Comparison of ENCODE assay signal across 2 cellular contexts in the genomic region with DNA sequence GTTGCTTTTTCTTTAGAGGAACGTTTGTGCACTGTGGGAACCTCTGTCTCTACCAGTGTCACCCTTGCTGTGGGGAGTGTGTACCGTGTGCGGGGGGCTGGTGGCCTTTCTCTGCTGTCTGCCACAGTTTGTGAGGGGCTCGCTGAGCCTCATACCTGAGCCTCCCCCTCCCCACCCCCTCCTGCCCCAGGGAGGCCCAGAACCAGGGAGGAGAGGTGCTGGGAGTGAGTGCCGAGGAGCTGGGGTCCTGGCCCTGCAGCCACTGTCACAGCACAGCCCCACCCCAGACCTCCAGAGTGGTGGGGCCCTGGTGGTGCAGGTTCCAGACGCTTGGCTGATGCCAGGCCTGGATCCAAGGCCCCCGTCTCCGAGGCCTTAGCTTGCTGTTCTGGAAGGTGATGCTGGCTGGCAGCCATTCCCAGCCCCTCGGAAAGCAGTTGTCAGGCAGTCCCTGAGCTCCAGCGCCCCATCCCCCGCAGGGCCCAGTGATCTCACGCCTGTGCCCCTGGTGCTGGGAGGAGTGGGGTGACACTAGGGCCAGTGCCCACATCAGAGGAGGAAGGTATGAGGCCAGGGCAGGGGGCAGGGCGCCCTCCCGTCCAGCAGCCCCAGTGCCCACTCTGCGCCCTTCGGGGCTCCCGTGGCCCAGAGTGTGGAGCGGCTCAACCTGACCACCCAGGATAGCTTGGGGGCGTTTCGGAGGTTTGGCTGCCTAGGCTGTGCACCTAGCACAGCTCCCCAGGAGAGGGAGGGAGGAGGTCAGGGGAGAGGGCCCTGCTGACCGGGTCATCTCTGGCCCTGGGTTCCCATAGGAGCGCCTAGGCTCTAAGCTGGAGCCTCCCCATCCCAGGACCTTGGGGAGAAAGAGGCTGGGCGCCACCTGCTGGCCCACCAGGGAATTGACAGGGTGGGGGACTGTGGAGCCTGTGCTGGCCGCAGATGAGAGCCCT.
TF ChIP-seq lines count a peak whose summit lies in the region.

No MANE protein-coding gene starts in this region.

TF ChIP-seq in SK-N-SH, 30 proteins besides CTCF, POLR2A, EP300 and RAD21:
- peak; percentile 27; the same call in 1 of the 2 replicates for TF ChIP-seq SMC3 (IDR thresholded peaks at IDR 0.05; ENCODE audit: low read depth, low read length)
- no peak for TF ChIP-seq FOSL2 (IDR thresholded peaks at IDR 0.05; ENCODE audit: borderline replicate concordance, low read depth)
TF ChIP-seq in SK-N-SH: peak in this region for 1.

TF ChIP-seq in HepG2, 621 proteins besides CTCF, POLR2A, EP300 and RAD21:
- TF ChIP-seq, protein P1, sequence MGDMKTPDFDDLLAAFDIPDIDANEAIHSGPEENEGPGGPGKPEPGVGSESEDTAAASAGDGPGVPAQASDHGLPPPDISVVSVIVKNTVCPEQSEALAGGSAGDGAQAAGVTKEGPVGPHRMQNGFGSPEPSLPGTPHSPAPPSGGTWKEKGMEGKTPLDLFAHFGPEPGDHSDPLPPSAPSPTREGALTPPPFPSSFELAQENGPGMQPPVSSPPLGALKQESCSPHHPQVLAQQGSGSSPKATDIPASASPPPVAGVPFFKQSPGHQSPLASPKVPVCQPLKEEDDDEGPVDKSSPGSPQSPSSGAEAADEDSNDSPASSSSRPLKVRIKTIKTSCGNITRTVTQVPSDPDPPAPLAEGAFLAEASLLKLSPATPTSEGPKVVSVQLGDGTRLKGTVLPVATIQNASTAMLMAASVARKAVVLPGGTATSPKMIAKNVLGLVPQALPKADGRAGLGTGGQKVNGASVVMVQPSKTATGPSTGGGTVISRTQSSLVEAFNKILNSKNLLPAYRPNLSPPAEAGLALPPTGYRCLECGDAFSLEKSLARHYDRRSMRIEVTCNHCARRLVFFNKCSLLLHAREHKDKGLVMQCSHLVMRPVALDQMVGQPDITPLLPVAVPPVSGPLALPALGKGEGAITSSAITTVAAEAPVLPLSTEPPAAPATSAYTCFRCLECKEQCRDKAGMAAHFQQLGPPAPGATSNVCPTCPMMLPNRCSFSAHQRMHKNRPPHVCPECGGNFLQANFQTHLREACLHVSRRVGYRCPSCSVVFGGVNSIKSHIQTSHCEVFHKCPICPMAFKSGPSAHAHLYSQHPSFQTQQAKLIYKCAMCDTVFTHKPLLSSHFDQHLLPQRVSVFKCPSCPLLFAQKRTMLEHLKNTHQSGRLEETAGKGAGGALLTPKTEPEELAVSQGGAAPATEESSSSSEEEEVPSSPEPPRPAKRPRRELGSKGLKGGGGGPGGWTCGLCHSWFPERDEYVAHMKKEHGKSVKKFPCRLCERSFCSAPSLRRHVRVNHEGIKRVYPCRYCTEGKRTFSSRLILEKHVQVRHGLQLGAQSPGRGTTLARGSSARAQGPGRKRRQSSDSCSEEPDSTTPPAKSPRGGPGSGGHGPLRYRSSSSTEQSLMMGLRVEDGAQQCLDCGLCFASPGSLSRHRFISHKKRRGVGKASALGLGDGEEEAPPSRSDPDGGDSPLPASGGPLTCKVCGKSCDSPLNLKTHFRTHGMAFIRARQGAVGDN (CRISPR knock-in tag; IDR thresholded peaks at IDR 0.05): peak; percentile 32; the same call in 1 of the 2 replicates
- TF ChIP-seq STAG1 (CRISPR knock-in tag; IDR thresholded peaks at IDR 0.05) (peak; percentile 68), KLF6 (CRISPR knock-in tag; IDR thresholded peaks at IDR 0.05) (no peak)
- TF ChIP-seq, protein P2, sequence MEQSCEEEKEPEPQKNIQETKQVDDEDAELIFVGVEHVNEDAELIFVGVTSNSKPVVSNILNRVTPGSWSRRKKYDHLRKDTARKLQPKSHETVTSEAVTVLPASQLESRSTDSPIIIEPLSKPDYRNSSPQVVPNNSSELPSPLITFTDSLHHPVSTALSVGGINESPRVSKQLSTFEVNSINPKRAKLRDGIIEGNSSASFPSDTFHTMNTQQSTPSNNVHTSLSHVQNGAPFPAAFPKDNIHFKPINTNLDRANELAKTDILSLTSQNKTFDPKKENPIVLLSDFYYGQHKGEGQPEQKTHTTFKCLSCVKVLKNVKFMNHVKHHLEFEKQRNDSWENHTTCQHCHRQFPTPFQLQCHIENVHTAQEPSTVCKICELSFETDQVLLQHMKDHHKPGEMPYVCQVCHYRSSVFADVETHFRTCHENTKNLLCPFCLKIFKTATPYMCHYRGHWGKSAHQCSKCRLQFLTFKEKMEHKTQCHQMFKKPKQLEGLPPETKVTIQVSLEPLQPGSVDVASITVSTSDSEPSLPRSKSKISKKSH (CRISPR knock-in tag; IDR thresholded peaks at IDR 0.05; ENCODE audit: borderline replicate concordance): no peak
TF ChIP-seq in HepG2: peak in this region for 2.
